ENCODE assay signal across 1 cellular context in genomic region chr9:92764381-92764987, GRCh38.
TF ChIP-seq lines count a peak whose summit lies in the region.

TSS of gene BICD2 (minus strand) at chr9:92764833. CDS start at chr9:92764744, 89 bp downstream.

TF ChIP-seq in HEK293, 187 proteins besides CTCF, POLR2A, EP300 and RAD21 (continued from another document):
- TF ChIP-seq ZBTB6 (tag by site-specific recombination; IDR thresholded peaks at IDR 0.05) (no peak), ZEB2 (tag by site-specific recombination; IDR thresholded peaks at IDR 0.05) (no peak), ZBTB20 (tag by site-specific recombination; IDR thresholded peaks at IDR 0.05) (no peak), SP2 (tag by site-specific recombination; IDR thresholded peaks at IDR 0.05) (no peak)
